15 cellular contexts compared by ENCODE assay signal in genomic region chr19:11295665-11296245, GRCh38. TPM values are rescaled to one million over a fixed set of nuclear protein-coding genes. Genes with fewer than 3 reads are reported as not detected.
DNase-seq lines count a peak whose midpoint lies in the region; ATAC-seq and TF ChIP-seq lines count a peak whose summit lies in the region.
"Had no signal": no experiment of that assay in that cellular context is flagged by ENCODE, and none has a peak within 500 bp of the region (broad histone marks: within the 10 kb centered on the region; RNA-seq: fewer than 3 reads in every experiment).

Gene TSPAN16, plus strand, starts transcription at chr19:11296160. Its CDS starts 138 bp downstream, at chr19:11296298.

- H3K4me1 ChIP-seq in stomach: peaks cover 0 to 41% (median 10%) of the 10 kb centered on the region in 4 donors

- peak within 1 kb of the TSS in 37 of 59 donors; percentile 1 to 78 (median 43) for H3K27ac ChIP-seq in dorsolateral prefrontal cortex
- peak within 1 kb of the TSS in 3 of 5 donors; percentile 40 to 52 (median 49) for H3K27ac ChIP-seq in stomach

- DNase-seq in NCI-H146 (lab: John Stamatoyannopoulos, UW) (peak; percentile 36), NCI-H146 treated with DMSO at 0.1 percent for 48 hours (lab: John Stamatoyannopoulos, UW; ENCODE audit: unreplicated experiment) (no peak), NCI-H1694 treated with DMSO at 0.1 percent for 48 hours (lab: John Stamatoyannopoulos, UW) (peak; percentile 44), dorsolateral prefrontal cortex (no peak), stomach (no peak), SIG-M5 (lab: John Stamatoyannopoulos, UW) (no peak), KBM-7 (no peak)
- DNase-seq: activated CD4-positive, alpha-beta T cell treated with anti-CD3 and anti-CD28 coated beads for 48 hours; activated T-cell treated with anti-CD3 and anti-CD28 coated beads, Interleukin-2, amount 50 U/mL, for 72 hours; NCI-H2081 treated with DMSO at 0.1 percent for 48 hours; stimulated activated CD4-positive, alpha-beta T cell treated with anti-CD3 and anti-CD28 coated beads, Interleukin-15, amount 100 ng/mL, for 24 hours; T-cell had no signal

- no peak for TF ChIP-seq POLR2A in stomach (IDR thresholded peaks at IDR 0.05)

- in situ Hi-C loops in KBM-7 (cut with MboI; ENCODE audit: low pct_unique_long_range_greater_than_20kb, low sequenced_read_pairs): no loop called here

- intact Hi-C loops in dorsolateral prefrontal cortex (cut with DNase I): loop anchor here (2.0 to 5.0 kb wide), 5 partner anchors 42 to 187 kb away; partner anchors contain the start of genes RAB3D (in 2 of the 2), ODAD3 (in 1 of the 2), PRKCSH (in 1 of the 2) and SWSAP1 (in 1 of the 2)
- intact Hi-C loops in stomach (cut with DNase I; ENCODE audit: low total_unique reads): loop anchor here (10.0 kb wide), 1 partner anchor 149 kb away; no protein-coding TSS in a partner anchor

- H3K4me3 ChIP-seq in dorsolateral prefrontal cortex: no peak within 1 kb of the TSS
- no peak within 1 kb of the TSS for H3K4me3 ChIP-seq in stomach
- H3K4me3 ChIP-seq: lung had no signal

- H3K9me3 ChIP-seq in stomach: no peaks in the 10 kb centered on the region

- H3K36me3 ChIP-seq in stomach: no peaks in the 10 kb centered on the region

- TF ChIP-seq EP300 in stomach (IDR thresholded peaks at IDR 0.05): no peak

- no peak for ATAC-seq in GM19324 (IDR thresholded peaks at IDR 0.05; ENCODE audit: low FRiP score, unreplicated experiment)
- ATAC-seq: activated T-cell treated with anti-CD3 and anti-CD28 coated beads, Interleukin-2, amount 50 U/mL, for 72 hours; T-cell had no signal

- H3K27me3 ChIP-seq in dorsolateral prefrontal cortex (no peaks in the 10 kb centered on the region), stomach (no peaks in the 10 kb centered on the region)

- 63 to 86% (median 75%) methylated on average over 6 to 8 of the region's 8 CpGs for WGBS in stomach, 5 donors

- TF ChIP-seq CTCF in dorsolateral prefrontal cortex (IDR thresholded peaks at IDR 0.05 in 54 of 56, conservative IDR thresholded peaks at IDR 0.05 in 2 of 56; ENCODE audit: low read depth in 1 of 56, partially characterized antibody in 56 of 56): no peak
- TF ChIP-seq CTCF in stomach (IDR thresholded peaks at IDR 0.05): no peak

RNA-seq across cellular contexts. Expression of gene TSPAN16, which starts in this region (rescaled TPM):
- total RNA-seq in dorsolateral prefrontal cortex (1 to 10 TPM in 1 of 120 experiments, under 1 TPM in 5, not detected in 114; 0.44 to 1.8 (median 0.62) TPM), stomach (not detected)
- polyA plus RNA-seq in stomach: not detected
- total RNA-seq: activated T-cell treated with anti-CD3 and anti-CD28 coated beads, Interleukin-2, amount 50 U/mL, for 72 hours; lung; T-cell; ureter had no signal
- polyA plus RNA-seq: lung had no signal

Comparison
In these comparisons a context has a peak if more than half of its experiments do, and no peak if none do; other contexts are left out.
1. DNase-seq: peak in NCI-H146 (single experiment) and NCI-H1694 treated with DMSO at 0.1 percent for 48 hours (single experiment); none in NCI-H146 treated with DMSO at 0.1 percent for 48 hours (single experiment), dorsolateral prefrontal cortex (0 of 10), stomach (single experiment), SIG-M5 (single experiment) and KBM-7 (single experiment).